36 cellular contexts compared by ENCODE assay signal in genomic region chr18:54382733-54383252, GRCh38. TPM values are rescaled to one million over a fixed set of nuclear protein-coding genes. Genes with fewer than 3 reads are reported as not detected.
"Had no signal": no experiment of that assay in that cellular context is flagged by ENCODE, and none has a peak within 500 bp of the region (broad histone marks: within the 10 kb centered on the region; RNA-seq: fewer than 3 reads in every experiment).

No MANE protein-coding gene starts in this region.

- H3K27ac Mint-ChIP-seq: activated CD4-positive, alpha-beta memory T cell treated with anti-CD3 and anti-CD28 coated beads, Interleukin-2, amount 10 ng/mL, durations not matched to agents 7 days and 5 days; activated CD4-positive, alpha-beta T cell treated with anti-CD3 and anti-CD28 coated beads for 36 hours; activated CD4-positive, alpha-beta T cell treated with anti-CD3 and anti-CD28 coated beads, Interleukin-2, amount 10 ng/mL, durations not matched to agents 7 days and 5 days; activated naive CD8-positive, alpha-beta T cell; activated T-helper 17 cell treated with anti-CD3 and anti-CD28 coated beads, Interleukin-2, amount 50 U/mL, for 72 hours; effector memory CD8-positive, alpha-beta T cell; T-helper 17 cell; T-helper 2 cell treated with Interferon-gamma antibody and Interleukin-4, amounts not matched to agents 5 μg/mL and 100 μg/mL, for 36 hours had no signal

- H3K4me1 ChIP-seq: esophagus muscularis mucosa, gastrocnemius medialis, heart left ventricle had no signal

- H3K9me3 ChIP-seq: esophagus muscularis mucosa, gastrocnemius medialis, heart left ventricle had no signal

- H3K4me1 Mint-ChIP-seq: activated CD4-positive, alpha-beta T cell treated with anti-CD3 and anti-CD28 coated beads for 36 hours; activated T-helper 17 cell treated with anti-CD3 and anti-CD28 coated beads, Interleukin-2, amount 50 U/mL, for 72 hours; T-helper 17 cell had no signal

- DNase-seq: activated CD4-positive, alpha-beta memory T cell treated with anti-CD3 and anti-CD28 coated beads, Interleukin-2, amount 10 ng/mL, durations not matched to agents 7 days and 5 days; activated CD4-positive, alpha-beta T cell treated with anti-CD3 and anti-CD28 coated beads for 36 hours; activated CD4-positive, alpha-beta T cell treated with anti-CD3 and anti-CD28 coated beads, Interleukin-2, amount 10 ng/mL, durations not matched to agents 7 days and 5 days; activated CD4-positive, alpha-beta T cell treated with anti-CD3 and anti-CD28 coated beads, Interleukin-2, amount 50 U/mL, for 4 hours; activated CD4-positive, CD25-positive, alpha-beta regulatory T cell; activated CD4-positive, CD25-positive, alpha-beta regulatory T cell treated with anti-CD3 and anti-CD28 coated beads, Interleukin-2, amount 50 U/mL, for 72 hours; activated effector memory CD4-positive, alpha-beta T cell treated with Interleukin-2 at 50 U/mL for 16 hours; activated gamma-delta T cell treated with Interleukin-2 at 50 U/mL for 16 hours; activated naive CD4-positive, alpha-beta T cell treated with anti-CD3 and anti-CD28 coated beads, Interleukin-2, amount 50 U/mL, for 16 hours; activated naive CD4-positive, alpha-beta T cell treated with Interleukin-2 at 50 U/mL for 16 hours; activated T-cell treated with anti-CD3 and anti-CD28 coated beads, Interleukin-2, amount 50 U/mL, for 4 hours; amniotic stem cell; anterior cingulate cortex; brain microvascular endothelial cell; caudate nucleus; cortex of kidney; dermis blood vessel endothelial cell; effector CD4-positive, alpha-beta T cell; effector memory CD8-positive, alpha-beta T cell; erythroblast; foreskin keratinocyte; gastrocnemius medialis; glutamatergic neuron; heart left ventricle; T-helper 1 cell; T-helper 17 cell; T1000; WERI-Rb-1 had no signal

- H3K36me3 ChIP-seq: brain microvascular endothelial cell, esophagus muscularis mucosa, gastrocnemius medialis, WERI-Rb-1 had no signal

- H3K27me3 Mint-ChIP-seq: activated CD4-positive, alpha-beta memory T cell treated with anti-CD3 and anti-CD28 coated beads, Interleukin-2, amount 10 ng/mL, durations not matched to agents 7 days and 5 days; activated CD4-positive, alpha-beta T cell treated with anti-CD3 and anti-CD28 coated beads for 36 hours; activated CD4-positive, alpha-beta T cell treated with anti-CD3 and anti-CD28 coated beads, Interleukin-2, amount 10 ng/mL, durations not matched to agents 7 days and 5 days; activated naive CD8-positive, alpha-beta T cell; activated T-helper 17 cell treated with anti-CD3 and anti-CD28 coated beads, Interleukin-2, amount 50 U/mL, for 72 hours had no signal

- H3K4me3 ChIP-seq: esophagus muscularis mucosa, gastrocnemius medialis, heart left ventricle had no signal

- H3K9me3 Mint-ChIP-seq: activated CD4-positive, alpha-beta memory T cell treated with anti-CD3 and anti-CD28 coated beads, Interleukin-2, amount 10 ng/mL, durations not matched to agents 7 days and 5 days; activated CD4-positive, alpha-beta T cell treated with anti-CD3 and anti-CD28 coated beads, Interleukin-2, amount 10 ng/mL, durations not matched to agents 7 days and 5 days; activated T-cell treated with anti-CD3 and anti-CD28 coated beads, Interleukin-2, amount 50 U/mL, for 4 hours; activated T-helper 17 cell treated with anti-CD3 and anti-CD28 coated beads, Interleukin-2, amount 50 U/mL, for 72 hours; effector memory CD8-positive, alpha-beta T cell; T-helper 2 cell treated with Interferon-gamma antibody and Interleukin-4, amounts not matched to agents 5 μg/mL and 100 μg/mL, for 36 hours had no signal

- H3K27ac ChIP-seq: brain microvascular endothelial cell, esophagus muscularis mucosa, foreskin keratinocyte, gastrocnemius medialis, heart left ventricle, WERI-Rb-1 had no signal

- H3K27me3 ChIP-seq: brain microvascular endothelial cell, foreskin keratinocyte, gastrocnemius medialis had no signal

- ATAC-seq: activated CD4-positive, alpha-beta T cell treated with anti-CD3 and anti-CD28 coated beads for 36 hours; activated T-cell treated with anti-CD3 and anti-CD28 coated beads, Interleukin-2, amount 50 U/mL, for 4 hours; activated T-helper 17 cell treated with anti-CD3 and anti-CD28 coated beads, Interleukin-2, amount 50 U/mL, for 72 hours; effector memory CD8-positive, alpha-beta T cell; foreskin keratinocyte; gastrocnemius medialis; heart left ventricle; T-helper 17 cell had no signal

- H3K4me3 Mint-ChIP-seq: activated CD4-positive, alpha-beta memory T cell treated with anti-CD3 and anti-CD28 coated beads, Interleukin-2, amount 10 ng/mL, durations not matched to agents 7 days and 5 days; activated CD4-positive, alpha-beta T cell treated with anti-CD3 and anti-CD28 coated beads for 36 hours; activated CD4-positive, alpha-beta T cell treated with anti-CD3 and anti-CD28 coated beads, Interleukin-2, amount 10 ng/mL, durations not matched to agents 7 days and 5 days; activated naive CD8-positive, alpha-beta T cell; activated T-cell treated with anti-CD3 and anti-CD28 coated beads, Interleukin-2, amount 50 U/mL, for 4 hours; activated T-helper 17 cell treated with anti-CD3 and anti-CD28 coated beads, Interleukin-2, amount 50 U/mL, for 72 hours; effector memory CD8-positive, alpha-beta T cell; T-helper 17 cell; T-helper 2 cell treated with Interferon-gamma antibody and Interleukin-4, amounts not matched to agents 5 μg/mL and 100 μg/mL, for 36 hours had no signal

RNA-seq across cellular contexts. Expression of gene STARD6, which starts 25.1 kb away (rescaled TPM):
- total RNA-seq: activated CD4-positive, alpha-beta memory T cell treated with anti-CD3 and anti-CD28 coated beads, Interleukin-2, amount 10 ng/mL, durations not matched to agents 7 days and 5 days; activated CD4-positive, alpha-beta T cell treated with anti-CD3 and anti-CD28 coated beads, Interleukin-2, amount 10 ng/mL, durations not matched to agents 7 days and 5 days; astrocyte; bronchial epithelial cell; chondrocyte; dermis blood vessel endothelial cell; esophagus muscularis mucosa; gastrocnemius medialis; heart left ventricle; T-helper 17 cell had no signal
- polyA plus RNA-seq: adipose tissue, heart left ventricle had no signal
